1 cellular context compared by ENCODE assay signal in the genomic region with DNA sequence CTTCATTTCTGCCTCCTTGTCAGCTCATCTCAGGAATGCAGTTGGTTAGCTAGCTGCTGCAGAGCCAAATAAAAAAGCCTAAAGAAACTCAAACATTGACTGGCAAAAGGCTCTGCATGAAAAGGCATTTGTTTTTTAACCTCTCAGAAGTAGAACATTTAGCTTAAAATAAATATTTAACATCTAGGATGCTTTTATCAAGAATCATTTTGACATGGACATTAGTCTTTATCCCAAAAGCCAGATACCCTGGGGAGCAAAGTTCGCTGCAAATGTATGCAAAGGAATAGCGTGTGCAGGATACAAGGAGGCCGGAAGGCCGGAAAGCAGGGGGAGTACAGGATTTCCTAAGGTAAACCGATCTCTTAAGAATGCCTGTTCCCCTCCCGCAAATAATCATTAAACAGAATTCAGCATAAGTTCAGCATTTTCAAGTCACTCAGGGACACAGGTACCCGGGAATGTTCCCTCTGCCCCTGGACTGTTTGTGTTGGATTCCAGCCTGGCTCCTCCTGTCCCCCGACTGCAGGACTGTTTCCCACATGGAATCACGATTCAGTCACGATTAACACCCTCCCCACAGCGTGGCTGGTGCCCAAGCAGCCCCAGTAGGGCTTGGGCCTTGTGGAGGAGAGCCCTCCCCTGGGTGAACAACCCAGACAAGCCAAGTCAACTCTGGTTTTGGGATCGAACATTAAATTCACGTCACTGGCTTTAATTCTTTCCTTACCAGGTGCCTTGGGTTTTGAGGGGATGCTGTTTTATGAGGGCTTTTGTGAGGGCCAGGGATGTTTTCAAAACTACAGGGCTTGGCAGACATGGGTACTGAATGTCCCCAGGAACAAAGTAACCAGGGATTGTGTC.
TF ChIP-seq lines count a peak whose summit lies in the region.

No MANE protein-coding gene starts in this region.

TF ChIP-seq in HepG2, 621 proteins besides CTCF, POLR2A, EP300 and RAD21 (continued from another document and continues in another):
- TF ChIP-seq, protein P1, sequence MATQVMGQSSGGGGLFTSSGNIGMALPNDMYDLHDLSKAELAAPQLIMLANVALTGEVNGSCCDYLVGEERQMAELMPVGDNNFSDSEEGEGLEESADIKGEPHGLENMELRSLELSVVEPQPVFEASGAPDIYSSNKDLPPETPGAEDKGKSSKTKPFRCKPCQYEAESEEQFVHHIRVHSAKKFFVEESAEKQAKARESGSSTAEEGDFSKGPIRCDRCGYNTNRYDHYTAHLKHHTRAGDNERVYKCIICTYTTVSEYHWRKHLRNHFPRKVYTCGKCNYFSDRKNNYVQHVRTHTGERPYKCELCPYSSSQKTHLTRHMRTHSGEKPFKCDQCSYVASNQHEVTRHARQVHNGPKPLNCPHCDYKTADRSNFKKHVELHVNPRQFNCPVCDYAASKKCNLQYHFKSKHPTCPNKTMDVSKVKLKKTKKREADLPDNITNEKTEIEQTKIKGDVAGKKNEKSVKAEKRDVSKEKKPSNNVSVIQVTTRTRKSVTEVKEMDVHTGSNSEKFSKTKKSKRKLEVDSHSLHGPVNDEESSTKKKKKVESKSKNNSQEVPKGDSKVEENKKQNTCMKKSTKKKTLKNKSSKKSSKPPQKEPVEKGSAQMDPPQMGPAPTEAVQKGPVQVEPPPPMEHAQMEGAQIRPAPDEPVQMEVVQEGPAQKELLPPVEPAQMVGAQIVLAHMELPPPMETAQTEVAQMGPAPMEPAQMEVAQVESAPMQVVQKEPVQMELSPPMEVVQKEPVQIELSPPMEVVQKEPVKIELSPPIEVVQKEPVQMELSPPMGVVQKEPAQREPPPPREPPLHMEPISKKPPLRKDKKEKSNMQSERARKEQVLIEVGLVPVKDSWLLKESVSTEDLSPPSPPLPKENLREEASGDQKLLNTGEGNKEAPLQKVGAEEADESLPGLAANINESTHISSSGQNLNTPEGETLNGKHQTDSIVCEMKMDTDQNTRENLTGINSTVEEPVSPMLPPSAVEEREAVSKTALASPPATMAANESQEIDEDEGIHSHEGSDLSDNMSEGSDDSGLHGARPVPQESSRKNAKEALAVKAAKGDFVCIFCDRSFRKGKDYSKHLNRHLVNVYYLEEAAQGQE (IDR thresholded peaks at IDR 0.05; ENCODE audit: borderline replicate concordance in 1 of 2, low read depth in 1 of 2, low read length in 2 of 2) = peak in 1 of 2 experiments; percentile 53; a peak in 1 of 4 replicates
- TF ChIP-seq LCORL (IDR thresholded peaks at IDR 0.05) (no peak), LCORL (CRISPR knock-in tag; IDR thresholded peaks at IDR 0.05) (peak; percentile 24; the same call in 1 of the 2 replicates), ZNF746 (CRISPR knock-in tag; IDR thresholded peaks at IDR 0.05) (peak; percentile 30; the same call in 1 of the 2 replicates), FOSL1 (CRISPR knock-in tag; IDR thresholded peaks at IDR 0.05; ENCODE audit: borderline replicate concordance) (no peak), HNF4G (IDR thresholded peaks at IDR 0.05; ENCODE audit: borderline replicate concordance, low read depth, low read length) (peak; percentile 76), HNF4G (CRISPR knock-in tag; IDR thresholded peaks at IDR 0.05; ENCODE audit: borderline replicate concordance, low read depth) (peak; percentile 75; the same call in 1 of the 2 replicates), NR2F6 (IDR thresholded peaks at IDR 0.05) (peak; percentile 13; the same call in 1 of the 2 replicates), NR2F6 (CRISPR knock-in tag; IDR thresholded peaks at IDR 0.05) (no peak), AHR (CRISPR knock-in tag; IDR thresholded peaks at IDR 0.05) (0 out of 2 replicates have a peak, but pooled peaks have one; percentile 50), FOXO1 (CRISPR knock-in tag; IDR thresholded peaks at IDR 0.05) (peak; percentile 24; the same call in 1 of the 2 replicates), ELF1 (CRISPR knock-in tag; IDR thresholded peaks at IDR 0.05) (0 out of 2 replicates have a peak, but pooled peaks have one; percentile 27), RARA (CRISPR knock-in tag; IDR thresholded peaks at IDR 0.05) (peak; percentile 57; the same call in 1 of the 2 replicates), NR2F2 (IDR thresholded peaks at IDR 0.05; ENCODE audit: borderline replicate concordance, low read depth) (0 out of 2 replicates have a peak, but pooled peaks have one; percentile 29), FOXJ3 (CRISPR knock-in tag; IDR thresholded peaks at IDR 0.05; ENCODE audit: borderline replicate concordance) (peak; percentile 61; the same call in 1 of the 2 replicates), ZNF546 (CRISPR knock-in tag; conservative IDR thresholded peaks at IDR 0.05) (no peak), POGZ (CRISPR knock-in tag; IDR thresholded peaks at IDR 0.05) (peak; percentile 64; the same call in 1 of the 2 replicates), MED8 (CRISPR knock-in tag; IDR thresholded peaks at IDR 0.05; ENCODE audit: insufficient replicate concordance) (peak; percentile 90), MIXL1 (CRISPR knock-in tag; IDR thresholded peaks at IDR 0.05) (peak; percentile 41; the same call in 1 of the 2 replicates)
- TF ChIP-seq, protein P2, sequence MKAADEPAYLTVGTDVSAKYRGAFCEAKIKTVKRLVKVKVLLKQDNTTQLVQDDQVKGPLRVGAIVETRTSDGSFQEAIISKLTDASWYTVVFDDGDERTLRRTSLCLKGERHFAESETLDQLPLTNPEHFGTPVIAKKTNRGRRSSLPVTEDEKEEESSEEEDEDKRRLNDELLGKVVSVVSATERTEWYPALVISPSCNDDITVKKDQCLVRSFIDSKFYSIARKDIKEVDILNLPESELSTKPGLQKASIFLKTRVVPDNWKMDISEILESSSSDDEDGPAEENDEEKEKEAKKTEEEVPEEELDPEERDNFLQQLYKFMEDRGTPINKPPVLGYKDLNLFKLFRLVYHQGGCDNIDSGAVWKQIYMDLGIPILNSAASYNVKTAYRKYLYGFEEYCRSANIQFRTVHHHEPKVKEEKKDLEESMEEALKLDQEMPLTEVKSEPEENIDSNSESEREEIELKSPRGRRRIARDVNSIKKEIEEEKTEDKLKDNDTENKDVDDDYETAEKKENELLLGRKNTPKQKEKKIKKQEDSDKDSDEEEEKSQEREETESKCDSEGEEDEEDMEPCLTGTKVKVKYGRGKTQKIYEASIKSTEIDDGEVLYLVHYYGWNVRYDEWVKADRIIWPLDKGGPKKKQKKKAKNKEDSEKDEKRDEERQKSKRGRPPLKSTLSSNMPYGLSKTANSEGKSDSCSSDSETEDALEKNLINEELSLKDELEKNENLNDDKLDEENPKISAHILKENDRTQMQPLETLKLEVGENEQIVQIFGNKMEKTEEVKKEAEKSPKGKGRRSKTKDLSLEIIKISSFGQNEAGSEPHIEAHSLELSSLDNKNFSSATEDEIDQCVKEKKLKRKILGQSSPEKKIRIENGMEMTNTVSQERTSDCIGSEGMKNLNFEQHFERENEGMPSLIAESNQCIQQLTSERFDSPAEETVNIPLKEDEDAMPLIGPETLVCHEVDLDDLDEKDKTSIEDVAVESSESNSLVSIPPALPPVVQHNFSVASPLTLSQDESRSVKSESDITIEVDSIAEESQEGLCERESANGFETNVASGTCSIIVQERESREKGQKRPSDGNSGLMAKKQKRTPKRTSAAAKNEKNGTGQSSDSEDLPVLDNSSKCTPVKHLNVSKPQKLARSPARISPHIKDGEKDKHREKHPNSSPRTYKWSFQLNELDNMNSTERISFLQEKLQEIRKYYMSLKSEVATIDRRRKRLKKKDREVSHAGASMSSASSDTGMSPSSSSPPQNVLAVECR (CRISPR knock-in tag; IDR thresholded peaks at IDR 0.05; ENCODE audit: borderline replicate concordance) = peak; percentile 40; the same call in 1 of the 2 replicates
- TF ChIP-seq, protein P3, sequence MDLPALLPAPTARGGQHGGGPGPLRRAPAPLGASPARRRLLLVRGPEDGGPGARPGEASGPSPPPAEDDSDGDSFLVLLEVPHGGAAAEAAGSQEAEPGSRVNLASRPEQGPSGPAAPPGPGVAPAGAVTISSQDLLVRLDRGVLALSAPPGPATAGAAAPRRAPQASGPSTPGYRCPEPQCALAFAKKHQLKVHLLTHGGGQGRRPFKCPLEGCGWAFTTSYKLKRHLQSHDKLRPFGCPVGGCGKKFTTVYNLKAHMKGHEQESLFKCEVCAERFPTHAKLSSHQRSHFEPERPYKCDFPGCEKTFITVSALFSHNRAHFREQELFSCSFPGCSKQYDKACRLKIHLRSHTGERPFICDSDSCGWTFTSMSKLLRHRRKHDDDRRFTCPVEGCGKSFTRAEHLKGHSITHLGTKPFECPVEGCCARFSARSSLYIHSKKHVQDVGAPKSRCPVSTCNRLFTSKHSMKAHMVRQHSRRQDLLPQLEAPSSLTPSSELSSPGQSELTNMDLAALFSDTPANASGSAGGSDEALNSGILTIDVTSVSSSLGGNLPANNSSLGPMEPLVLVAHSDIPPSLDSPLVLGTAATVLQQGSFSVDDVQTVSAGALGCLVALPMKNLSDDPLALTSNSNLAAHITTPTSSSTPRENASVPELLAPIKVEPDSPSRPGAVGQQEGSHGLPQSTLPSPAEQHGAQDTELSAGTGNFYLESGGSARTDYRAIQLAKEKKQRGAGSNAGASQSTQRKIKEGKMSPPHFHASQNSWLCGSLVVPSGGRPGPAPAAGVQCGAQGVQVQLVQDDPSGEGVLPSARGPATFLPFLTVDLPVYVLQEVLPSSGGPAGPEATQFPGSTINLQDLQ (CRISPR knock-in tag; IDR thresholded peaks at IDR 0.05) = 0 out of 2 replicates have a peak, but pooled peaks have one; percentile 47
- TF ChIP-seq, protein P4, sequence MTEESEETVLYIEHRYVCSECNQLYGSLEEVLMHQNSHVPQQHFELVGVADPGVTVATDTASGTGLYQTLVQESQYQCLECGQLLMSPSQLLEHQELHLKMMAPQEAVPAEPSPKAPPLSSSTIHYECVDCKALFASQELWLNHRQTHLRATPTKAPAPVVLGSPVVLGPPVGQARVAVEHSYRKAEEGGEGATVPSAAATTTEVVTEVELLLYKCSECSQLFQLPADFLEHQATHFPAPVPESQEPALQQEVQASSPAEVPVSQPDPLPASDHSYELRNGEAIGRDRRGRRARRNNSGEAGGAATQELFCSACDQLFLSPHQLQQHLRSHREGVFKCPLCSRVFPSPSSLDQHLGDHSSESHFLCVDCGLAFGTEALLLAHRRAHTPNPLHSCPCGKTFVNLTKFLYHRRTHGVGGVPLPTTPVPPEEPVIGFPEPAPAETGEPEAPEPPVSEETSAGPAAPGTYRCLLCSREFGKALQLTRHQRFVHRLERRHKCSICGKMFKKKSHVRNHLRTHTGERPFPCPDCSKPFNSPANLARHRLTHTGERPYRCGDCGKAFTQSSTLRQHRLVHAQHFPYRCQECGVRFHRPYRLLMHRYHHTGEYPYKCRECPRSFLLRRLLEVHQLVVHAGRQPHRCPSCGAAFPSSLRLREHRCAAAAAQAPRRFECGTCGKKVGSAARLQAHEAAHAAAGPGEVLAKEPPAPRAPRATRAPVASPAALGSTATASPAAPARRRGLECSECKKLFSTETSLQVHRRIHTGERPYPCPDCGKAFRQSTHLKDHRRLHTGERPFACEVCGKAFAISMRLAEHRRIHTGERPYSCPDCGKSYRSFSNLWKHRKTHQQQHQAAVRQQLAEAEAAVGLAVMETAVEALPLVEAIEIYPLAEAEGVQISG (CRISPR knock-in tag; IDR thresholded peaks at IDR 0.05) = 0 out of 2 replicates have a peak, but pooled peaks have one; percentile 29
- TF ChIP-seq, protein P5, sequence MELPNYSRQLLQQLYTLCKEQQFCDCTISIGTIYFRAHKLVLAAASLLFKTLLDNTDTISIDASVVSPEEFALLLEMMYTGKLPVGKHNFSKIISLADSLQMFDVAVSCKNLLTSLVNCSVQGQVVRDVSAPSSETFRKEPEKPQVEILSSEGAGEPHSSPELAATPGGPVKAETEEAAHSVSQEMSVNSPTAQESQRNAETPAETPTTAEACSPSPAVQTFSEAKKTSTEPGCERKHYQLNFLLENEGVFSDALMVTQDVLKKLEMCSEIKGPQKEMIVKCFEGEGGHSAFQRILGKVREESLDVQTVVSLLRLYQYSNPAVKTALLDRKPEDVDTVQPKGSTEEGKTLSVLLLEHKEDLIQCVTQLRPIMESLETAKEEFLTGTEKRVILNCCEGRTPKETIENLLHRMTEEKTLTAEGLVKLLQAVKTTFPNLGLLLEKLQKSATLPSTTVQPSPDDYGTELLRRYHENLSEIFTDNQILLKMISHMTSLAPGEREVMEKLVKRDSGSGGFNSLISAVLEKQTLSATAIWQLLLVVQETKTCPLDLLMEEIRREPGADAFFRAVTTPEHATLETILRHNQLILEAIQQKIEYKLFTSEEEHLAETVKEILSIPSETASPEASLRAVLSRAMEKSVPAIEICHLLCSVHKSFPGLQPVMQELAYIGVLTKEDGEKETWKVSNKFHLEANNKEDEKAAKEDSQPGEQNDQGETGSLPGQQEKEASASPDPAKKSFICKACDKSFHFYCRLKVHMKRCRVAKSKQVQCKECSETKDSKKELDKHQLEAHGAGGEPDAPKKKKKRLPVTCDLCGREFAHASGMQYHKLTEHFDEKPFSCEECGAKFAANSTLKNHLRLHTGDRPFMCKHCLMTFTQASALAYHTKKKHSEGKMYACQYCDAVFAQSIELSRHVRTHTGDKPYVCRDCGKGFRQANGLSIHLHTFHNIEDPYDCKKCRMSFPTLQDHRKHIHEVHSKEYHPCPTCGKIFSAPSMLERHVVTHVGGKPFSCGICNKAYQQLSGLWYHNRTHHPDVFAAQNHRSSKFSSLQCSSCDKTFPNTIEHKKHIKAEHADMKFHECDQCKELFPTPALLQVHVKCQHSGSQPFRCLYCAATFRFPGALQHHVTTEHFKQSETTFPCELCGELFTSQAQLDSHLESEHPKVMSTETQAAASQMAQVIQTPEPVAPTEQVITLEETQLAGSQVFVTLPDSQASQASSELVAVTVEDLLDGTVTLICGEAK (IDR thresholded peaks at IDR 0.05) = no peak
- TF ChIP-seq, protein P5 (CRISPR knock-in tag; IDR thresholded peaks at IDR 0.05) = peak; percentile 35; the same call in 1 of the 2 replicates
